In genomic region chr7:108003591-108003935, GRCh38 we compare ENCODE assay signal across 9 cellular contexts. TPM values are rescaled to one million over a fixed set of nuclear protein-coding genes. Genes with fewer than 3 reads are reported as not detected.
DNase-seq lines count a peak whose midpoint lies in the region; ATAC-seq and TF ChIP-seq lines count a peak whose summit lies in the region.
"Had no signal": no experiment of that assay in that cellular context is flagged by ENCODE, and none has a peak within 500 bp of the region (broad histone marks: within the 10 kb centered on the region; RNA-seq: fewer than 3 reads in every experiment).

No MANE protein-coding gene starts in this region.

- no peaks in the 10 kb centered on the region for H3K9me3 ChIP-seq in left ventricle myocardium inferior (replicated peaks)
- no peaks in the 10 kb centered on the region for H3K9me3 ChIP-seq in muscle layer of duodenum (ENCODE audit: control insufficient read depth in 1 of 2, low read length in 2 of 2)
- H3K9me3 ChIP-seq in uterus: no peaks in the 10 kb centered on the region

- peaks cover 67% of the 10 kb centered on the region for H3K4me1 ChIP-seq in left ventricle myocardium inferior
- peaks cover 0 to 14% of the 10 kb centered on the region in 2 donors for H3K4me1 ChIP-seq in muscle layer of duodenum (ENCODE audit: control insufficient read depth in 1 of 2, insufficient read depth in 2 of 2, low read length in 2 of 2)
- no peaks in the 10 kb centered on the region for H3K4me1 ChIP-seq in uterus

- TF ChIP-seq CTCF in left ventricle myocardium inferior (IDR thresholded peaks at IDR 0.05; ENCODE audit: borderline replicate concordance) (no peak), dorsolateral prefrontal cortex (IDR thresholded peaks at IDR 0.05 in 54 of 56, conservative IDR thresholded peaks at IDR 0.05 in 2 of 56; ENCODE audit: low read depth in 1 of 56, partially characterized antibody in 56 of 56) (no peak), uterus (IDR thresholded peaks at IDR 0.05) (no peak)

- no peak for DNase-seq in left ventricle myocardium inferior
- no peak for DNase-seq in Right ventricle myocardium superior
- no peak for DNase-seq in dorsolateral prefrontal cortex
- DNase-seq in uterus: no peak
- DNase-seq in islet precursor cell: no peak
- DNase-seq in SIG-M5 treated with dmso at 0.1 percent for 504 hours (lab: John Stamatoyannopoulos, UW; ENCODE audit: unreplicated experiment): no peak
- DNase-seq: NCI-H2107 had no signal

- H3K27me3 ChIP-seq in left ventricle myocardium inferior (ENCODE audit: low read depth) (peaks cover 5% of the 10 kb centered on the region), dorsolateral prefrontal cortex (peaks cover 0 to 67% (median 20%) of the 10 kb centered on the region in 45 donors), muscle layer of duodenum (ENCODE audit: low read depth, low read length) (peaks cover 4% of the 10 kb centered on the region), uterus (no peaks in the 10 kb centered on the region)

- H3K27ac ChIP-seq in left ventricle myocardium inferior (replicated peaks): peak overlapping the region; percentile 87
- peak overlapping the region in 3 of 59 donors; percentile 22 to 71 (median 64) for H3K27ac ChIP-seq in dorsolateral prefrontal cortex
- peak overlapping the region; percentile 17 for H3K27ac ChIP-seq in muscle layer of duodenum (ENCODE audit: low read length)
- H3K27ac ChIP-seq in uterus: peak overlapping the region; percentile 82 to 85

- H3K4me3 ChIP-seq in left ventricle myocardium inferior (peak overlapping the region; percentile 81), dorsolateral prefrontal cortex (peak overlapping the region in 58 of 59 donors; percentile 45 to 77 (median 64)), muscle layer of duodenum (ENCODE audit: low read depth in 1 of 2, low read length in 2 of 2) (peak overlapping the region; percentile 78 to 86), uterus (peak overlapping the region; percentile 73)

- ATAC-seq in Right ventricle myocardium superior (ENCODE audit: poor library complexity): no peak
- ATAC-seq in GM21423 (IDR thresholded peaks at IDR 0.05; ENCODE audit: unreplicated experiment): no peak

- H3K36me3 ChIP-seq in left ventricle myocardium inferior: peaks cover under 1% of the 10 kb centered on the region
- no peaks in the 10 kb centered on the region for H3K36me3 ChIP-seq in muscle layer of duodenum (ENCODE audit: control insufficient read depth in 1 of 2, insufficient read depth in 2 of 2, low read length in 2 of 2)
- no peaks in the 10 kb centered on the region for H3K36me3 ChIP-seq in uterus

- TF ChIP-seq POLR2A in uterus (IDR thresholded peaks at IDR 0.05): no peak

- intact Hi-C loops in left ventricle myocardium inferior (cut with micrococcal nuclease) (no loop called here), Right ventricle myocardium superior (cut with DNase I) (no loop called here), dorsolateral prefrontal cortex (cut with DNase I) (no loop called here), uterus (cut with DNase I; ENCODE audit: low total_unique reads) (no loop called here)

RNA-seq across cellular contexts. Expression of gene LAMB1, which starts 0.6 kb away (rescaled TPM):
- total RNA-seq in left ventricle myocardium inferior (60.0 TPM), Right ventricle myocardium superior (62.1 TPM), dorsolateral prefrontal cortex (10 to 100 TPM in 119 of 120 experiments, 1 to 10 TPM in 1; 8.8 to 99.3 (median 36.8) TPM), uterus (100 to 1,000 TPM in 3 of 4 donors, 10 to 100 TPM in 1; 87.9 to 322 (median 200) TPM)
